Comparison of ENCODE assay signal across 15 cellular contexts in the genomic region with DNA sequence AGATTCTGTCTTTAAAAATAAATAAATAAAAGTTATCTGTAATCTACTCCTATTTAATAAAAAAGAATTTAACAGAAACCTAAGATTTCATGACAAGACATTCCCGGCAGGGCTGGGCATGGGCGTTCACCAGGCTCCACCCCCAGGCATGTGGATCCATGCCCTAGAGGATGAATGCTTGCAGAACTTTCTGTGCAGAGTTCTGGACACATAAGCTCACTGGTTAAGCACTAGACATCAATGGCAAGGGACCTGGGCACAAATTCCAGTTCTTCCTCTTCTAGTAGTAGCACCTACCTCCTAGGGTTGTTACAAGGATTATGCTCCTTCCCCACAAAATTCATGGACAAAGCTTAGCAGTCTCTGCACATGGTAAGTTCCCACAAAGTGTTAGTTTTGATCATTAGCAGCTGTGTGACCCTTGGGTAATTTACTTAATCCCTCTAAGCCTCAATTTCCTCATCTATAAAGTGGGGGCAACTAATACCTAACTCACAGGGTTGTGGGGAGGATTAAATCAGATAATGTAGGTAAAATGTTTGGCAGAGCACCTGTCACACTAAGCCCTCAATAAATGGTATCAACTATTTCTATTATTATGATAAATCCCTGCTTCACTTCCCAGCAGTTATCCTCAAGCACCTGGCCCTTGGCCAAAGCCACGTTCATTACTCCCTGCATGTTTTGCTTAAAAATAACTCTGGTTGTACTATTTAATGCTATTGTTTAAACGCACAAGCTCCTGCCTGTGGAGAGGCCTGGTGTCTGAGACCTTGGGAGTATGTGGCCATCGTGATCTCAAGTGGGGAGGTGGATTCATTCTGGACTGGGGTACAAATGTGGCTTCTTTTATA. TPM values are rescaled to one million over a fixed set of nuclear protein-coding genes. Genes with fewer than 3 reads are reported as not detected.
DNase-seq lines count a peak whose midpoint lies in the region; ATAC-seq, FAIRE-seq and TF ChIP-seq lines count a peak whose summit lies in the region.
"Had no signal": no experiment of that assay in that cellular context is flagged by ENCODE, and none has a peak within 500 bp of the region (broad histone marks: within the 10 kb centered on the region; RNA-seq: fewer than 3 reads in every experiment).

No MANE protein-coding gene starts in this region.

- peaks cover 2% of the 10 kb centered on the region for H3K23me2 ChIP-seq in H9 (ENCODE audit: insufficient read length, low read depth, low read length, poor library complexity, severe bottlenecking)

- no peak overlapping the region for H3K23ac ChIP-seq in H9 (ENCODE audit: insufficient read length, low read depth, low read length)
- no peak overlapping the region for H3K23ac ChIP-seq in mesenchymal stem cell (ENCODE audit: low read length in 2 of 2)

- H3K79me2 ChIP-seq in H9 (ENCODE audit: insufficient read depth, low read length): no peaks in the 10 kb centered on the region

- H2AFZ ChIP-seq in H9 (ENCODE audit: low read length) (no peak overlapping the region), mesenchymal stem cell (ENCODE audit: low read depth, low read length) (no peak overlapping the region)

- H3T11ph ChIP-seq in H9 (ENCODE audit: low read length): no peak overlapping the region

- no peak overlapping the region for H3K14ac ChIP-seq in H9 (ENCODE audit: insufficient read depth, low read length)
- H3K14ac ChIP-seq in mesenchymal stem cell (ENCODE audit: low read length in 2 of 2): no peak overlapping the region

- H4K91ac ChIP-seq in H9 (ENCODE audit: insufficient read length, low read depth, low read length) (no peak overlapping the region), mesenchymal stem cell (ENCODE audit: low read length) (no peak overlapping the region)

- no peaks in the 10 kb centered on the region for H3K9me3 ChIP-seq in BLaER1
- no peaks in the 10 kb centered on the region for H3K9me3 ChIP-seq in H9 (ENCODE audit: control insufficient read depth, low read depth, low read length)
- no peaks in the 10 kb centered on the region for H3K9me3 ChIP-seq in mesenchymal stem cell (ENCODE audit: control insufficient read depth, low read length)

- H3K4me1 Mint-ChIP-seq in H9 (peaks cover 34% of the 10 kb centered on the region in 2 experiments), natural killer cell (peaks cover 18 to 31% of the 10 kb centered on the region in 2 donors)

- H3K4ac ChIP-seq in H9 (ENCODE audit: low read depth, low read length) (no peak overlapping the region), mesenchymal stem cell (ENCODE audit: low read depth in 1 of 2, low read length in 2 of 2) (no peak overlapping the region)

- DNase-seq in H9 (no peak), mesenchymal stem cell (no peak), urothelium cell line (ENCODE audit: low spot score) (no peak), T-helper 9 cell (no peak), natural killer cell (no peak)
- DNase-seq: activated CD8-positive, alpha-beta memory T cell treated with anti-CD3 and anti-CD28 coated beads, Interleukin-2, amount 50 U/mL, for 4 hours; amniotic stem cell; NCI-H1436 treated with DMSO at 0.1 percent for 48 hours; stimulated activated CD4-positive, alpha-beta T cell treated with anti-CD3 and anti-CD28 coated beads, Interleukin-2, amount 100 ng/mL, for 48 hours had no signal

- peak overlapping the region; percentile 27 to 73 (median 56); a peak in 6 of 7 replicates for H3K27ac Mint-ChIP-seq in H9
- no peak overlapping the region for H3K27ac Mint-ChIP-seq in natural killer cell
- H3K27ac Mint-ChIP-seq: memory B cell; stimulated activated naive CD8-positive, alpha-beta T cell treated with anti-CD3 and anti-CD28 coated beads, Interleukin-15, Interleukin-2, amounts not matched to agents 100 ng/mL and 50 ng/mL, for 24 hours had no signal

- H4K8ac ChIP-seq in H9 (replicated peaks; ENCODE audit: insufficient read length, low read depth, low read length) (no peak overlapping the region), mesenchymal stem cell (ENCODE audit: low read length) (peak overlapping the region; percentile 4)

- H4K5ac ChIP-seq in H9 (ENCODE audit: insufficient read length, low read depth, low read length): no peak overlapping the region

- H4K20me1 ChIP-seq in BLaER1: no peaks in the 10 kb centered on the region; the same call in 1 of the 2 replicates
- no peaks in the 10 kb centered on the region for H4K20me1 ChIP-seq in H9 (ENCODE audit: control insufficient read depth, insufficient read depth, insufficient read length)

- H2BK5ac ChIP-seq in H9 (ENCODE audit: insufficient read length, low read length) (no peak overlapping the region), mesenchymal stem cell (ENCODE audit: low read depth, low read length, poor library complexity, severe bottlenecking) (no peak overlapping the region)

- no peak overlapping the region for H3K4me3 ChIP-seq in BLaER1
- H3K4me3 ChIP-seq in mesenchymal stem cell (ENCODE audit: insufficient read depth in 1 of 2, low read depth in 1 of 2, low read length in 2 of 2): no peak overlapping the region

- no peaks in the 10 kb centered on the region for H3K36me3 ChIP-seq in BLaER1
- H3K36me3 ChIP-seq in mesenchymal stem cell (ENCODE audit: control insufficient read depth in 1 of 2, insufficient read depth in 2 of 2, low read depth in 1 of 2, low read length in 2 of 2): peaks cover 0 to 6% of the 10 kb centered on the region in 2 experiments

- TF ChIP-seq CTCF in H9 (conservative IDR thresholded peaks at IDR 0.05) (no peak), VCaP (conservative IDR thresholded peaks at IDR 0.05) (no peak), natural killer cell (IDR thresholded peaks at IDR 0.05) (no peak)

- no peak for FAIRE-seq in urothelium cell line (lab: Jason Lieb, UNC)
- FAIRE-seq: TTC549 had no signal

- H3K9ac ChIP-seq in BLaER1: no peak overlapping the region
- no peak overlapping the region for H3K9ac ChIP-seq in H9 (ENCODE audit: extremely low read depth, insufficient read length, low read length)
- H3K9ac ChIP-seq in mesenchymal stem cell (ENCODE audit: low read length): no peak overlapping the region

- intact Hi-C loops in natural killer cell (cut with micrococcal nuclease): no loop called here

- H3K4me1 ChIP-seq in BLaER1: peaks cover 43% of the 10 kb centered on the region
- peaks cover 15% of the 10 kb centered on the region for H3K4me1 ChIP-seq in H9 (ENCODE audit: insufficient read depth, low read length)
- peaks cover 12% of the 10 kb centered on the region for H3K4me1 ChIP-seq in mesenchymal stem cell (ENCODE audit: control insufficient read depth, insufficient read depth, low read depth, low read length)

- H2AK5ac ChIP-seq in H9 (ENCODE audit: insufficient read length, low read length) (no peak overlapping the region), mesenchymal stem cell (ENCODE audit: low read length, severe bottlenecking) (no peak overlapping the region)

- H2BK120ac ChIP-seq in H9 (ENCODE audit: low read depth, low read length, poor library complexity, severe bottlenecking) (no peak overlapping the region), mesenchymal stem cell (ENCODE audit: low read depth, low read length) (no peak overlapping the region)

- no peaks in the 10 kb centered on the region for H3K27me3 Mint-ChIP-seq in H9 (ENCODE audit: low read depth)
- no peaks in the 10 kb centered on the region for H3K27me3 Mint-ChIP-seq in natural killer cell (ENCODE audit: low read depth in 2 of 2)
- H3K27me3 Mint-ChIP-seq: stimulated activated naive CD8-positive, alpha-beta T cell treated with anti-CD3 and anti-CD28 coated beads, Interleukin-15, Interleukin-2, amounts not matched to agents 100 ng/mL and 50 ng/mL, for 24 hours had no signal

- no peak overlapping the region for H2BK20ac ChIP-seq in H9 (ENCODE audit: low read depth, low read length, poor library complexity, severe bottlenecking)

- H3K56ac ChIP-seq in H9 (ENCODE audit: insufficient read length, low read depth, low read length): no peak overlapping the region

- ATAC-seq in natural killer cell: no peak
- no peak for ATAC-seq in HG03108 (IDR thresholded peaks at IDR 0.05; ENCODE audit: unreplicated experiment)

- H2BK15ac ChIP-seq in H9 (ENCODE audit: low read depth, low read length) (no peak overlapping the region), mesenchymal stem cell (ENCODE audit: low read depth, poor library complexity, severe bottlenecking) (no peak overlapping the region)

- H3K9me3 Mint-ChIP-seq in H9 (no peaks in the 10 kb centered on the region), natural killer cell (no peaks in the 10 kb centered on the region)
- H3K9me3 Mint-ChIP-seq: memory B cell; stimulated activated naive CD8-positive, alpha-beta T cell treated with anti-CD3 and anti-CD28 coated beads, Interleukin-15, Interleukin-2, amounts not matched to agents 100 ng/mL and 50 ng/mL, for 24 hours had no signal

- H3K36me3 Mint-ChIP-seq in H9 (ENCODE audit: insufficient read depth in 1 of 3, low read depth in 3 of 3) (peaks cover 1 to 41% (median 40%) of the 10 kb centered on the region in 3 experiments; a peak in 6 of 7 replicates), natural killer cell (peaks cover 24% of the 10 kb centered on the region)

- H3K27ac ChIP-seq in BLaER1 (no peak overlapping the region), H9 (ENCODE audit: insufficient read length, low read depth, low read length) (no peak overlapping the region), VCaP (peak overlapping the region; percentile 27), mesenchymal stem cell (ENCODE audit: low read length, poor library complexity, severe bottlenecking) (no peak overlapping the region)

- no peaks in the 10 kb centered on the region for H3K79me1 ChIP-seq in H9 (ENCODE audit: insufficient read depth, low read depth, low read length, poor library complexity, severe bottlenecking)
- H3K79me1 ChIP-seq in mesenchymal stem cell (replicated peaks; ENCODE audit: low read length, poor library complexity, severe bottlenecking): no peaks in the 10 kb centered on the region

- H2BK12ac ChIP-seq in H9 (ENCODE audit: insufficient read length, low read depth, low read length) (no peak overlapping the region), mesenchymal stem cell (ENCODE audit: low read length in 2 of 2) (no peak overlapping the region)

- no peaks in the 10 kb centered on the region for H3K27me3 ChIP-seq in BLaER1
- no peaks in the 10 kb centered on the region for H3K27me3 ChIP-seq in H9 (ENCODE audit: insufficient read depth, low read length)
- peaks cover 0 to 6% of the 10 kb centered on the region in 2 experiments for H3K27me3 ChIP-seq in mesenchymal stem cell (ENCODE audit: control insufficient read depth in 1 of 2, insufficient read depth in 1 of 2, low read length in 2 of 2)

- no CpG with 5 or more reads among the region's 5 CpGs for WGBS in H9 (ENCODE audit: extremely low coverage, insufficient read length, low lambda C conversion rate)
- 77% methylated on average over 4 of the region's 5 CpGs for WGBS in mesenchymal stem cell

- peak overlapping the region in 1 of 2 experiments; percentile 2; a peak in 1 of 5 replicates for H3K4me3 Mint-ChIP-seq in H9
- no peak overlapping the region for H3K4me3 Mint-ChIP-seq in natural killer cell
- H3K4me3 Mint-ChIP-seq: memory B cell; stimulated activated naive CD8-positive, alpha-beta T cell treated with anti-CD3 and anti-CD28 coated beads, Interleukin-15, Interleukin-2, amounts not matched to agents 100 ng/mL and 50 ng/mL, for 24 hours had no signal

- H3K4me2 ChIP-seq in BLaER1: peak overlapping the region; percentile 69
- H3K4me2 ChIP-seq in H9 (ENCODE audit: insufficient read depth, insufficient read length, low read length): no peak overlapping the region
- no peak overlapping the region for H3K4me2 ChIP-seq in mesenchymal stem cell (ENCODE audit: low read length, poor library complexity, severe bottlenecking)

- no peak overlapping the region for H3K18ac ChIP-seq in H9 (ENCODE audit: insufficient read length, low read depth, low read length)
- no peak overlapping the region for H3K18ac ChIP-seq in mesenchymal stem cell (ENCODE audit: low read depth in 1 of 2, low read length in 2 of 2)

RNA-seq across cellular contexts. Expression of a gene that starts 9.8 kb away (rescaled TPM):
- 9.8 and 11.0 TPM in 2 replicates for total RNA-seq in H9 (2021)
- 20.7 TPM for polyA plus RNA-seq in mesenchymal stem cell (2013, experiment 1 of 2)
- polyA plus RNA-seq in mesenchymal stem cell (2013, experiment 2 of 2): 20.7 TPM
- 10 to 100 TPM; 19.3 to 38.5 (median 33.9) TPM for total RNA-seq in natural killer cell

RNA-seq across cellular contexts. Expression of a gene that starts 35.0 kb away (rescaled TPM):
- not detected in 2 replicates for total RNA-seq in H9 (2021)
- not detected for polyA plus RNA-seq in mesenchymal stem cell (2013, experiment 1 of 2)
- not detected for polyA plus RNA-seq in mesenchymal stem cell (2013, experiment 2 of 2)
- under 1 TPM in 2 of 3 donors, not detected in 1; 0.53 to 0.66 TPM for total RNA-seq in natural killer cell

RNA-seq across cellular contexts. Expression of a gene that starts 43.2 kb away (rescaled TPM):
- total RNA-seq in H9 (2021) (18.0 and 26.3 TPM in 2 replicates), natural killer cell (10 to 100 TPM in 2 of 3 donors, 1 to 10 TPM in 1; 9.8 to 19.2 (median 13.6) TPM)
- polyA plus RNA-seq in mesenchymal stem cell (2013, experiment 1 of 2): 2.5 TPM
- polyA plus RNA-seq in mesenchymal stem cell (2013, experiment 2 of 2): 2.2 TPM

RNA-seq across cellular contexts. Expression of a gene that starts 57.5 kb away (rescaled TPM):
- total RNA-seq in H9 (2021): not detected in 2 replicates
- polyA plus RNA-seq in mesenchymal stem cell (2013, experiment 1 of 2): not detected
- not detected for polyA plus RNA-seq in mesenchymal stem cell (2013, experiment 2 of 2)
- 100 to 1,000 TPM; 443 to 495 (median 478) TPM for total RNA-seq in natural killer cell

Comparison
In these comparisons a context has a peak if more than half of its experiments do, and no peak if none do; other contexts are left out.
1. H3K27ac Mint-ChIP-seq: peak in H9 (3 of 3); none in natural killer cell (0 of 2).